ENCODE assay signal across 27 cellular contexts in the genomic region with DNA sequence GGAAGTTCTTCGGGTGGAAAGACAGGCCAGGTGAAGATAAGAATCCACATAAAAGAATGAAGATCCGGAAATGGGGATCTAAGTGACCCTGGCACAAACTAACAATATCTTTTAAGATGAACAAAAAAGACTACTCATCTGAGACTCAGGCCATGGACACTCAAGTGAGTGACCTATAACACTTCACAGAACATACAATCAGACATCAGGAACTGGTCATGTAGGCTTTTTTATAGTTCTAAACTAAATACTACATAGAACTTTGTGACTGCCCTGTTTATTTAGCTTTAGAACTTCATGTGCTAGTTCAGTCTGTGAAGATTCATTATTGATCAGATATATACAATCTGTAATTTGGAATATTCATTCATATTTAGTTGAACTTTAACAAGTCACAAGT. TPM values are rescaled to one million over a fixed set of nuclear protein-coding genes. Genes with fewer than 3 reads are reported as not detected.
"Had no signal": no experiment of that assay in that cellular context is flagged by ENCODE, and none has a peak within 500 bp of the region (broad histone marks: within the 10 kb centered on the region; RNA-seq: fewer than 3 reads in every experiment).

No MANE protein-coding gene starts in this region.

- H3K4me3 Mint-ChIP-seq: naive thymus-derived CD4-positive, alpha-beta T cell; natural killer cell; nephron; neural progenitor cell; stimulated activated effector memory CD8-positive, alpha-beta T cell treated with anti-CD3 and anti-CD28 coated beads, Interleukin-12 subunit alpha, Interleukin-12 subunit beta, amount 100 ng/mL, for 72 hours; stimulated activated naive B cell treated with anti-CD40 and anti-IgM and Interleukin-4, amounts not matched to agents 10 μg/mL and 1 μg/mL and 100 μg/mL, for 72 hours; stimulated activated naive CD8-positive, alpha-beta T cell treated with anti-CD3 and anti-CD28 coated beads, Interleukin-15, Interleukin-2, amounts not matched to agents 100 ng/mL and 50 ng/mL, for 24 hours had no signal

- ATAC-seq: naive thymus-derived CD4-positive, alpha-beta T cell; natural killer cell; right cardiac atrium; right lobe of liver; stimulated activated effector memory CD8-positive, alpha-beta T cell treated with anti-CD3 and anti-CD28 coated beads, Interleukin-12 subunit alpha, Interleukin-12 subunit beta, amount 100 ng/mL, for 72 hours; stimulated activated naive B cell treated with anti-CD40 and anti-IgM and Interleukin-4, amounts not matched to agents 10 μg/mL and 1 μg/mL and 100 μg/mL, for 72 hours had no signal

- H3K27me3 ChIP-seq: neural progenitor cell, ovary, right lobe of liver, sigmoid colon, stomach, thyroid gland, transverse colon, upper lobe of left lung, vagina had no signal

- H3K36me3 ChIP-seq: ovary, right lobe of liver, thoracic aorta, thyroid gland had no signal

- H3K36me3 Mint-ChIP-seq: natural killer cell had no signal

- H3K27ac ChIP-seq: neural progenitor cell, ovary, parathyroid adenoma, right lobe of liver, sigmoid colon, stomach, thyroid gland, transverse colon, upper lobe of left lung, vagina had no signal

- H3K9me3 ChIP-seq: ovary, right lobe of liver, stomach, thoracic aorta, thyroid gland, transverse colon, upper lobe of left lung, vagina had no signal

- H3K9me3 Mint-ChIP-seq: natural killer cell; stimulated activated effector memory CD8-positive, alpha-beta T cell treated with anti-CD3 and anti-CD28 coated beads, Interleukin-12 subunit alpha, Interleukin-12 subunit beta, amount 100 ng/mL, for 72 hours had no signal

- H3K27me3 Mint-ChIP-seq: progenitor cell of endocrine pancreas; stimulated activated naive CD8-positive, alpha-beta T cell treated with anti-CD3 and anti-CD28 coated beads, Interleukin-15, Interleukin-2, amounts not matched to agents 100 ng/mL and 50 ng/mL, for 24 hours had no signal

- H3K4me3 ChIP-seq: neural progenitor cell, ovary, right lobe of liver, sigmoid colon, stomach, thoracic aorta, thyroid gland, transverse colon, upper lobe of left lung, vagina had no signal

- DNase-seq: naive thymus-derived CD4-positive, alpha-beta T cell; natural killer cell; occipital lobe; ovary; posterior cingulate gyrus; right cardiac atrium; right lobe of liver; sigmoid colon; small intestine; stimulated activated CD4-positive, alpha-beta T cell treated with anti-CD3 and anti-CD28 coated beads, Interleukin-15, amount 100 ng/mL, for 24 hours; stimulated activated CD4-positive, alpha-beta T cell treated with anti-CD3 and anti-CD28 coated beads, Interleukin-2, amount 100 ng/mL, for 24 hours; stimulated activated CD4-positive, alpha-beta T cell treated with anti-CD3 and anti-CD28 coated beads, Interleukin-2, amount 100 ng/mL, for 48 hours; stimulated activated CD4-positive, alpha-beta T cell treated with anti-CD3 and anti-CD28 coated beads, Interleukin-4, amount 100 ng/mL, for 24 hours; stimulated activated naive B cell treated with anti-CD40 and anti-IgM and Interleukin-4, amounts not matched to agents 10 μg/mL and 1 μg/mL and 100 μg/mL, for 72 hours; stimulated activated naive CD4-positive, alpha-beta T cell treated with Interleukin-2 at 50 U/mL for 16 hours; stomach; thyroid gland; transverse colon; upper lobe of left lung had no signal

- H3K4me1 Mint-ChIP-seq: stimulated activated effector memory CD8-positive, alpha-beta T cell treated with anti-CD3 and anti-CD28 coated beads, Interleukin-12 subunit alpha, Interleukin-12 subunit beta, amount 100 ng/mL, for 72 hours; stimulated activated naive B cell treated with anti-CD40 and anti-IgM and Interleukin-4, amounts not matched to agents 10 μg/mL and 1 μg/mL and 100 μg/mL, for 72 hours had no signal

- H3K4me1 ChIP-seq: neural progenitor cell, parathyroid adenoma had no signal

- H3K27ac Mint-ChIP-seq: naive thymus-derived CD4-positive, alpha-beta T cell; natural killer cell; nephron; neural progenitor cell; stimulated activated effector memory CD8-positive, alpha-beta T cell treated with anti-CD3 and anti-CD28 coated beads, Interleukin-12 subunit alpha, Interleukin-12 subunit beta, amount 100 ng/mL, for 72 hours; stimulated activated naive B cell treated with anti-CD40 and anti-IgM and Interleukin-4, amounts not matched to agents 10 μg/mL and 1 μg/mL and 100 μg/mL, for 72 hours; stimulated activated naive CD8-positive, alpha-beta T cell treated with anti-CD3 and anti-CD28 coated beads, Interleukin-15, Interleukin-2, amounts not matched to agents 100 ng/mL and 50 ng/mL, for 24 hours had no signal

RNA-seq across cellular contexts. Expression of a gene that starts 53.8 kb away (rescaled TPM):
- total RNA-seq: natural killer cell had no signal
- polyA plus RNA-seq: naive thymus-derived CD4-positive, alpha-beta T cell had no signal
